Comparison of ENCODE assay signal across 8 cellular contexts in the genomic region with DNA sequence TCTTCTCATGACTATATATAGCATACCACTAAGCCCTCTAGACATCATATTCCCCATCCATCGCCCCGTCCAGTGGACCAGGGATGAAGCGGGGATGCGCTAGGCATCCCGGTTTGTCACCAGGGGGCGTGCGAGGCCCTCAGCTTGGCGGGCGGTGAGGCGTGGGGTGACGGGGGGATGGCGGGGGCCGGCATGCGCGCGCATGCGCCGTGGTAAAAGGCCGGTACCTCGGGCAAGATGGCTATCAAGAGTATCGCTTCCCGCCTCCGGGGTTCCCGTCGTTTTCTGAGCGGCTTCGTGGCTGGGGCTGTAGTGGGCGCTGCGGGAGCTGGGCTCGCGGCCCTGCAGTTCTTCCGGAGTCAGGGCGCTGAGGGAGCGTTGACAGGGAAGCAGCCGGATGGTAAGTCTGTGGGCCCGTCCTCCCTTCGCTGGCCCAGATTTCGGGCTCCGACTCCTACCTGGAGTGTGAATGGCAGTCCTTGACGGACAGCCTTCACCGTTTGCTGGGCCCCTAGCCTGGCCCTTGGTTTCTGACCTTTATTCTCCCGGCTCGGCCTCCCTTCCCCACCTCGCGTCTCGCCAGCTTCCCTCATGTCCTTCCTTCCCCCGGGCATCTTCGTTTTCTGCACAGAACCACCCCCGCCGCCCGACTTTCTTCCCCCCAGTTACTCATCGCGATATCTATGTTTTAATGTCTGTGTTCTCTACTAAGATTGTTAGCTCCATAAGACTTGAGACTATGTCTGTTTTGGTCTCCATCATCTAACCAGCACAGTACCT. TPM values are rescaled to one million over a fixed set of nuclear protein-coding genes. Genes with fewer than 3 reads are reported as not detected.
DNase-seq lines count a peak whose midpoint lies in the region; ATAC-seq and TF ChIP-seq lines count a peak whose summit lies in the region.

A gene with protein sequence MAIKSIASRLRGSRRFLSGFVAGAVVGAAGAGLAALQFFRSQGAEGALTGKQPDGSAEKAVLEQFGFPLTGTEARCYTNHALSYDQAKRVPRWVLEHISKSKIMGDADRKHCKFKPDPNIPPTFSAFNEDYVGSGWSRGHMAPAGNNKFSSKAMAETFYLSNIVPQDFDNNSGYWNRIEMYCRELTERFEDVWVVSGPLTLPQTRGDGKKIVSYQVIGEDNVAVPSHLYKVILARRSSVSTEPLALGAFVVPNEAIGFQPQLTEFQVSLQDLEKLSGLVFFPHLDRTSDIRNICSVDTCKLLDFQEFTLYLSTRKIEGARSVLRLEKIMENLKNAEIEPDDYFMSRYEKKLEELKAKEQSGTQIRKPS (plus strand): TSS at position 210 of the 780 bp plus-strand sequence. CDS start 28 bp downstream, at position 238.

- peak within 1 kb of the TSS; percentile 87 for H3K9ac ChIP-seq in PC-3 (ENCODE audit: low read length)
- H3K9ac ChIP-seq in mucosa of rectum (ENCODE audit: low read depth in 1 of 2, low read length in 2 of 2), result peak within 1 kb of the TSS; percentile 71 to 78

- H3K36me3 ChIP-seq in PC-3 (ENCODE audit: low read depth, low read length) (peaks cover 3% of the 10 kb centered on the region; the same call in 1 of the 2 replicates), mucosa of rectum (ENCODE audit: control insufficient read depth in 2 of 2, insufficient read depth in 2 of 2, low read length in 2 of 2) (peaks cover 0 to 5% of the 10 kb centered on the region in 2 donors)

- intact Hi-C loops in PC-3 (cut with micrococcal nuclease), result loop anchor here (1.0 to 5.0 kb wide), 5 partner anchors 20 to 504 kb away; no protein-coding TSS in a partner anchor

- H3K27ac ChIP-seq in PC-3 (ENCODE audit: low read length), result peak within 1 kb of the TSS; percentile 40
- H3K27ac ChIP-seq in mucosa of rectum (ENCODE audit: low read depth in 2 of 2, low read length in 2 of 2), result peak within 1 kb of the TSS in 1 of 2 donors; percentile 54

- H3K4me3 ChIP-seq in PC-3 (ENCODE audit: low read length) (peak within 1 kb of the TSS; percentile 86), mucosa of rectum (ENCODE audit: low read length in 2 of 2) (peak within 1 kb of the TSS; percentile 92 to 93)

- DNase-seq in DMS53 treated with DMSO at 0.1 percent for 48 hours (lab: John Stamatoyannopoulos, UW; ENCODE audit: unreplicated experiment), result peak; percentile 20
- peak; percentile 90 for DNase-seq in KBM-7
- DNase-seq in PC-3, result peak; percentile 92
- DNase-seq in activated T-cell treated with anti-CD3 and anti-CD28 coated beads for 48 hours (ENCODE audit: low read depth), result peak; percentile 92
- peak; percentile 93 to 96 for DNase-seq in erythroblast (lab: John Stamatoyannopoulos, UW)
- peak; percentile 97 for DNase-seq in stimulated activated CD8-positive, alpha-beta memory T cell treated with anti-CD3 and anti-CD28 coated beads, Interleukin-4, amount 100 ng/mL, for 48 hours

- H3F3A ChIP-seq in PC-3 (ENCODE audit: low read length, unreplicated experiment), result no peaks in the 10 kb centered on the region

- H3K79me2 ChIP-seq in PC-3 (ENCODE audit: low read length), result peaks cover 16% of the 10 kb centered on the region

- POLR2A ChIA-PET in PC-3 (lab: Charles Lee; ENCODE audit: unreplicated experiment), result interaction anchor here (0.6 kb wide), 2 partner anchors 174 to 177 kb away, joined by 3 read pairs; no protein-coding TSS in a partner anchor

- TSS peak; percentile 94 for BruUV-seq in PC-3 (replicated peaks; lab: Mats Ljungman, UMichigan)

- TF ChIP-seq POLR2A in erythroblast (IDR thresholded peaks at IDR 0.05; ENCODE audit: low read length), result peak; percentile 28

- peak within 1 kb of the TSS; percentile 91 for H2AFZ ChIP-seq in PC-3 (ENCODE audit: low read length)

- peak within 1 kb of the TSS; percentile 85 for H3K4me2 ChIP-seq in PC-3 (ENCODE audit: low read length)

- CTCF ChIA-PET in PC-3 (lab: Charles Lee), result interaction anchor here (0.6 to 1.7 kb wide), 8 partner anchors 17 to 1977 kb away, joined by 3 to 11 read pairs (median 5); no protein-coding TSS in a partner anchor

- in situ Hi-C loops in KBM-7 (cut with MboI; ENCODE audit: low pct_unique_long_range_greater_than_20kb, low sequenced_read_pairs), result loop anchor here (25.0 kb wide), 1 partner anchor 359 kb away; a partner anchor contains a TSS

- H3K27me3 ChIP-seq in PC-3 (ENCODE audit: low read length), result no peaks in the 10 kb centered on the region
- no peaks in the 10 kb centered on the region for H3K27me3 ChIP-seq in mucosa of rectum (ENCODE audit: control insufficient read depth in 2 of 2, insufficient read depth in 2 of 2, low read length in 2 of 2)

- no peaks in the 10 kb centered on the region for H4K20me1 ChIP-seq in PC-3 (ENCODE audit: low read length)

- peak; percentile 93 for TF ChIP-seq CTCF in PC-3 (conservative IDR thresholded peaks at IDR 0.05; ENCODE audit: low read depth, low read length)

- ATAC-seq in GM21619 (IDR thresholded peaks at IDR 0.05; ENCODE audit: unreplicated experiment) (peak; percentile 88), PC-3 (peak; percentile 93)

- H3K9me3 ChIP-seq in PC-3 (ENCODE audit: low read length) (no peaks in the 10 kb centered on the region), mucosa of rectum (ENCODE audit: control insufficient read depth in 2 of 2, low read length in 2 of 2) (no peaks in the 10 kb centered on the region)

- no peaks in the 10 kb centered on the region for H3K9me2 ChIP-seq in PC-3 (replicated peaks; ENCODE audit: low read length)

- peaks cover 18% of the 10 kb centered on the region for H3K4me1 ChIP-seq in PC-3 (ENCODE audit: insufficient read depth, low read length)
- H3K4me1 ChIP-seq in mucosa of rectum (ENCODE audit: control insufficient read depth in 2 of 2, insufficient read depth in 2 of 2, low read length in 2 of 2), result peaks cover 4 to 6% of the 10 kb centered on the region in 2 donors

RNA-seq across cellular contexts. Expression of the gene that starts here (rescaled TPM):
- 10.0 and 11.3 TPM in 2 replicates for total RNA-seq in PC-3 (2014; rRNA removed)

Comparison
In these comparisons a context has a peak if more than half of its experiments do, and no peak if none do; other contexts are left out.
1. DNase-seq: peak in every context shown above with its lines; median percentile 97 in stimulated activated CD8-positive, alpha-beta memory T cell treated with anti-CD3 and anti-CD28 coated beads, Interleukin-4, amount 100 ng/mL, for 48 hours; 94 in erythroblast; 92 in PC-3; 92 in activated T-cell treated with anti-CD3 and anti-CD28 coated beads for 48 hours; 90 in KBM-7; 20 in DMS53 treated with DMSO at 0.1 percent for 48 hours.